Comparison of ENCODE assay signal across 1 cellular context in genomic region chr3:13477946-13478345, GRCh38.
TF ChIP-seq lines count a peak whose summit lies in the region.

No MANE protein-coding gene starts in this region.

TF ChIP-seq in GM12878, 131 proteins besides CTCF, POLR2A, EP300 and RAD21:
- TF ChIP-seq CBFB (IDR thresholded peaks at IDR 0.05; ENCODE audit: low read depth) (no peak), TARDBP (IDR thresholded peaks at IDR 0.05; ENCODE audit: borderline replicate concordance) (no peak), NFIC (IDR thresholded peaks at IDR 0.05; ENCODE audit: low read depth, low read length) (no peak), ELK1 (IDR thresholded peaks at IDR 0.05; ENCODE audit: low read depth, low read length) (no peak), REST (IDR thresholded peaks at IDR 0.05; ENCODE audit: low read depth, low read length) (no peak), YBX1 (IDR thresholded peaks at IDR 0.05) (no peak), EED (IDR thresholded peaks at IDR 0.05; ENCODE audit: low read depth) (no peak), CEBPB (IDR thresholded peaks at IDR 0.05; ENCODE audit: borderline replicate concordance in 1 of 2, low read depth in 2 of 2, low read length in 2 of 2) (no peak), ZNF207 (IDR thresholded peaks at IDR 0.05; ENCODE audit: borderline replicate concordance) (no peak), MAX (IDR thresholded peaks at IDR 0.05; ENCODE audit: low read depth, low read length) (no peak), TCF7 (IDR thresholded peaks at IDR 0.05; ENCODE audit: borderline replicate concordance) (no peak), TCF3 (IDR thresholded peaks at IDR 0.05; ENCODE audit: borderline replicate concordance, insufficient read depth, low read depth, low read length) (no peak), EGR1 (IDR thresholded peaks at IDR 0.05; ENCODE audit: borderline replicate concordance in 1 of 2, low read depth in 2 of 2, low read length in 2 of 2) (no peak), CREB1 (IDR thresholded peaks at IDR 0.05; ENCODE audit: low read depth) (no peak), RFX5 (IDR thresholded peaks at IDR 0.05; ENCODE audit: low read depth, low read length) (no peak)
